ENCODE assay signal across 31 cellular contexts in genomic region chr1:103424645-103425044, GRCh38.
"Had no signal": no experiment of that assay in that cellular context is flagged by ENCODE, and none has a peak within 500 bp of the region (broad histone marks: within the 10 kb centered on the region; RNA-seq: fewer than 3 reads in every experiment).

No MANE protein-coding gene starts in this region.

- H3K27ac Mint-ChIP-seq: activated CD8-positive, alpha-beta T cell treated with anti-CD3 and anti-CD28 coated beads for 36 hours; activated naive CD4-positive, alpha-beta T cell treated with anti-CD3 and anti-CD28 coated beads, Interleukin-2, amount 50 U/mL, for 24 hours; activated naive CD8-positive, alpha-beta T cell treated with anti-CD3 and anti-CD28 coated beads, Interleukin-2, amount 10 ng/mL, durations not matched to agents 7 days and 5 days; activated T-helper 2 cell treated with anti-CD3 and anti-CD28 coated beads, Interferon-gamma antibody, Interleukin-2, Interleukin-4, amounts not matched to agents 10 μg/mL and 5 μg/mL and 100 μg/mL, durations not matched to agents 14 hours and 24 hours and 36 hours; T-helper 1 cell treated with Interleukin-12 subunit alpha and Interleukin-12 subunit beta and Interleukin-4 antibody, amounts not matched to agents 30 μg/mL and 1 μg/mL, for 36 hours; T-helper 2 cell treated with Interferon-gamma antibody and Interleukin-4, amounts not matched to agents 5 μg/mL and 100 μg/mL, for 36 hours had no signal

- H3K4me3 Mint-ChIP-seq: activated CD8-positive, alpha-beta T cell treated with anti-CD3 and anti-CD28 coated beads for 36 hours; activated naive CD4-positive, alpha-beta T cell treated with anti-CD3 and anti-CD28 coated beads, Interleukin-2, amount 50 U/mL, for 24 hours; activated naive CD8-positive, alpha-beta T cell treated with anti-CD3 and anti-CD28 coated beads, Interleukin-2, amount 10 ng/mL, durations not matched to agents 7 days and 5 days; T-helper 1 cell treated with Interleukin-12 subunit alpha and Interleukin-12 subunit beta and Interleukin-4 antibody, amounts not matched to agents 30 μg/mL and 1 μg/mL, for 36 hours; T-helper 2 cell treated with Interferon-gamma antibody and Interleukin-4, amounts not matched to agents 5 μg/mL and 100 μg/mL, for 36 hours had no signal

- H3K9me3 Mint-ChIP-seq: activated CD8-positive, alpha-beta T cell treated with anti-CD3 and anti-CD28 coated beads for 36 hours; activated naive CD4-positive, alpha-beta T cell treated with anti-CD3 and anti-CD28 coated beads, Interleukin-2, amount 50 U/mL, for 24 hours; activated T-helper 2 cell treated with anti-CD3 and anti-CD28 coated beads, Interferon-gamma antibody, Interleukin-2, Interleukin-4, amounts not matched to agents 10 μg/mL and 5 μg/mL and 100 μg/mL, durations not matched to agents 14 hours and 24 hours and 36 hours; T-helper 1 cell treated with Interleukin-12 subunit alpha and Interleukin-12 subunit beta and Interleukin-4 antibody, amounts not matched to agents 30 μg/mL and 1 μg/mL, for 36 hours; T-helper 2 cell treated with Interferon-gamma antibody and Interleukin-4, amounts not matched to agents 5 μg/mL and 100 μg/mL, for 36 hours had no signal

- H3K27me3 ChIP-seq: ascending aorta, body of pancreas, breast epithelium had no signal

- H3K4me1 ChIP-seq: ascending aorta, body of pancreas, breast epithelium had no signal

- ATAC-seq: activated CD8-positive, alpha-beta T cell treated with anti-CD3 and anti-CD28 coated beads for 36 hours; body of pancreas had no signal

- H3K4me3 ChIP-seq: ascending aorta, body of pancreas, breast epithelium had no signal

- H3K9me3 ChIP-seq: ascending aorta, body of pancreas, breast epithelium had no signal

- H3K4me1 Mint-ChIP-seq: activated naive CD4-positive, alpha-beta T cell treated with anti-CD3 and anti-CD28 coated beads, Interleukin-2, amount 50 U/mL, for 24 hours; activated naive CD8-positive, alpha-beta T cell treated with anti-CD3 and anti-CD28 coated beads, Interleukin-2, amount 10 ng/mL, durations not matched to agents 7 days and 5 days had no signal

- H3K27ac ChIP-seq: ascending aorta, body of pancreas, breast epithelium, VCaP had no signal

- DNase-seq: activated CD4-positive, alpha-beta T cell treated with anti-CD3 and anti-CD28 coated beads for 1 hour; activated CD4-positive, alpha-beta T cell treated with anti-CD3 and anti-CD28 coated beads for 48 hours; activated CD4-positive, CD25-positive, alpha-beta regulatory T cell; activated CD8-positive, alpha-beta T cell treated with anti-CD3 and anti-CD28 coated beads for 36 hours; activated gamma-delta T cell; activated naive CD4-positive, alpha-beta T cell treated with Interleukin-2 at 50 U/mL for 16 hours; activated naive CD8-positive, alpha-beta T cell treated with anti-CD3 and anti-CD28 coated beads, Interleukin-2, amount 10 ng/mL, durations not matched to agents 7 days and 5 days; activated T-cell treated with anti-CD3 and anti-CD28 coated beads, Interleukin-2, amount 50 U/mL, for 1 hour; amygdala; body of pancreas; Kasumi-1; KG1; MM.1S; MV-4-11; NCI-H1092; NCI-H1436 treated with DMSO at 0.1 percent for 48 hours; NCI-H1694 treated with DMSO at 0.1 percent for 48 hours; NCI-H2029; NCI-H345; NCI-H510A; NCI-H526; NCI-H748 treated with DMSO at 0.1 percent for 48 hours; NK-92 treated with Interleukin-12 subunit alpha and Interleukin-12 subunit beta, amount 100 ng/mL, for 24 hours; Right ventricle myocardium superior had no signal

- H3K36me3 ChIP-seq: ascending aorta, breast epithelium had no signal

- H3K36me3 Mint-ChIP-seq: activated naive CD4-positive, alpha-beta T cell treated with anti-CD3 and anti-CD28 coated beads, Interleukin-2, amount 50 U/mL, for 24 hours; activated naive CD8-positive, alpha-beta T cell treated with anti-CD3 and anti-CD28 coated beads, Interleukin-2, amount 10 ng/mL, durations not matched to agents 7 days and 5 days had no signal
